19 cellular contexts compared by ENCODE assay signal in genomic region chr6:151320140-151320539, GRCh38.
DNase-seq lines count a peak whose midpoint lies in the region; ATAC-seq, FAIRE-seq and TF ChIP-seq lines count a peak whose summit lies in the region.
"Had no signal": no experiment of that assay in that cellular context is flagged by ENCODE, and none has a peak within 500 bp of the region (broad histone marks: within the 10 kb centered on the region; RNA-seq: fewer than 3 reads in every experiment).

No MANE protein-coding gene starts in this region.

- no peak for FAIRE-seq in HepG2 (lab: Jason Lieb, UNC)
- FAIRE-seq: A549, D721Med, GM12892, K562 had no signal

- WGBS in HepG2 (ENCODE audit: low lambda C conversion rate) = 75% methylated on average over 7 of the region's 7 CpGs
- WGBS in right lobe of liver (ENCODE audit: insufficient coverage, low coverage, low lambda C conversion rate, missing lambda C conversion rate) = 95% methylated on average over 7 of the region's 7 CpGs

- H3K4me1 ChIP-seq in HepG2 (ENCODE audit: insufficient read depth, low read length) (peaks cover 39% of the 10 kb centered on the region), right lobe of liver (peaks cover 0 to 13% (median 5%) of the 10 kb centered on the region in 4 donors), PC-9 (replicated peaks; ENCODE audit: insufficient read depth) (peaks cover 50% of the 10 kb centered on the region)

- no peak overlapping the region for H3K4me2 ChIP-seq in HepG2 (ENCODE audit: low read depth, low read length)
- no peak overlapping the region for H3K4me2 ChIP-seq in PC-9
- H3K4me2 ChIP-seq: A549, GM23338 had no signal

- peaks cover 74% of the 10 kb centered on the region for H3K4me1 Mint-ChIP-seq in mesothelial cell of epicardium

- no peak for ATAC-seq in HepG2
- ATAC-seq in right lobe of liver = no peak
- ATAC-seq: A549, GM23338, K562 had no signal

- TF ChIP-seq CTCF in HepG2 (CRISPR knock-in tag; IDR thresholded peaks at IDR 0.05) (no peak), right lobe of liver (IDR thresholded peaks at IDR 0.05) (no peak), mesothelial cell of epicardium (IDR thresholded peaks at IDR 0.05; ENCODE audit: unreplicated experiment) (no peak), GM13976 (IDR thresholded peaks at IDR 0.05; ENCODE audit: borderline replicate concordance, control extremely low read depth, extremely low read depth, insufficient read depth, missing control alignments) (no peak), PC-9 (conservative IDR thresholded peaks at IDR 0.05) (no peak)

- H3K9me2 ChIP-seq in PC-9 (ENCODE audit: insufficient read depth) = no peaks in the 10 kb centered on the region

- intact Hi-C loops in HepG2 (cut with micrococcal nuclease; ENCODE audit: unreplicated experiment) = loop anchor here (10.0 kb wide), 2 partner anchors 115 to 195 kb away; no protein-coding TSS in a partner anchor
- intact Hi-C loops in right lobe of liver (cut with DNase I) = loop anchor here in 1 of 2 donors (10.0 kb wide), 1 partner anchor 305 kb away; no protein-coding TSS in a partner anchor
- intact Hi-C loops in PC-9 (cut with micrococcal nuclease; ENCODE audit: unreplicated experiment) = loop anchor here (10.0 kb wide), 2 partner anchors 75 to 275 kb away; no protein-coding TSS in a partner anchor

- H3K9ac ChIP-seq in HepG2 (ENCODE audit: insufficient read depth, low read depth, low read length) = no peak overlapping the region

- in situ Hi-C loops in HepG2 (cut with HindIII; ENCODE audit: extremely low pct_ligation_motif_present, low pct_unique_long_range_greater_than_20kb) (no loop called here), GM13976 (cut with MboI; ENCODE audit: low sequenced_read_pairs, unreplicated experiment) (no loop called here)

- CTCF ChIA-PET in HepG2 (lab: Yijun Ruan, JAX; ENCODE audit: low intra/inter-chr PET ratio, low total read pairs) = interaction anchor here (1.4 kb wide), 1 partner anchor 306 kb away, joined by 3 read pairs; no protein-coding TSS in a partner anchor
- CTCF ChIA-PET in PC-9 (lab: Charles Lee) = no interaction called here

- H3K27ac Mint-ChIP-seq in mesothelial cell of epicardium = peak overlapping the region; percentile 81
- H3K27ac Mint-ChIP-seq: CD4-positive, alpha-beta T cell; GM23338 had no signal

- TF ChIP-seq EP300 in HepG2 (IDR thresholded peaks at IDR 0.05; ENCODE audit: low read depth in 2 of 2, low read length in 2 of 2) (no peak), HepG2 (CRISPR knock-in tag; IDR thresholded peaks at IDR 0.05; ENCODE audit: borderline replicate concordance) (no peak)

- H3K9me3 Mint-ChIP-seq in mesothelial cell of epicardium = peaks cover 6% of the 10 kb centered on the region

- H4K20me1 ChIP-seq in HepG2 (ENCODE audit: insufficient read depth, low read length) = no peaks in the 10 kb centered on the region
- H4K20me1 ChIP-seq in PC-9 (ENCODE audit: insufficient read depth) = no peaks in the 10 kb centered on the region

- H3K4me3 Mint-ChIP-seq in mesothelial cell of epicardium = no peak overlapping the region
- H3K4me3 Mint-ChIP-seq: CD4-positive, alpha-beta T cell; GM23338 had no signal

- no peaks in the 10 kb centered on the region for H3K36me3 ChIP-seq in HepG2 (replicated peaks in 1 of 2; ENCODE audit: control insufficient read depth in 1 of 2, insufficient read depth in 2 of 2, low read length in 2 of 2)
- H3K36me3 ChIP-seq in right lobe of liver = no peaks in the 10 kb centered on the region
- no peaks in the 10 kb centered on the region for H3K36me3 ChIP-seq in PC-9 (ENCODE audit: low read depth)

- H3K4me3 ChIP-seq in HepG2 (replicated peaks in 1 of 3; ENCODE audit: insufficient read depth in 1 of 3, low read depth in 2 of 3, low read length in 3 of 3) (no peak overlapping the region), right lobe of liver (no peak overlapping the region), PC-9 (no peak overlapping the region)
- H3K4me3 ChIP-seq: A549, GM23338, K562 had no signal

- POLR2A ChIA-PET in HepG2 (lab: Yijun Ruan, JAX) (no interaction called here), PC-9 (lab: Charles Lee; ENCODE audit: unreplicated experiment) (no interaction called here)

- TF ChIP-seq RAD21 in HepG2 (CRISPR knock-in tag; IDR thresholded peaks at IDR 0.05) = no peak

- BruUV-seq in HepG2 (replicated peaks; lab: Mats Ljungman, UMichigan) = no TSS peak
- BruUV-seq in PC-9 (replicated peaks; lab: Mats Ljungman, UMichigan) = no TSS peak

- H3K36me3 Mint-ChIP-seq in mesothelial cell of epicardium = peaks cover 46% of the 10 kb centered on the region

- H3F3A ChIP-seq in PC-9 (ENCODE audit: insufficient read depth, low read depth) = peaks cover 38% of the 10 kb centered on the region

- H2AFZ ChIP-seq in HepG2 (ENCODE audit: low read length) (no peak overlapping the region), PC-9 (no peak overlapping the region)
- H2AFZ ChIP-seq: GM23338 had no signal

- no peaks in the 10 kb centered on the region for H3K79me2 ChIP-seq in HepG2 (ENCODE audit: insufficient read depth, low read length)
- peaks cover 13% of the 10 kb centered on the region; the same call in 1 of the 2 replicates for H3K79me2 ChIP-seq in PC-9 (ENCODE audit: low read depth)

- no peaks in the 10 kb centered on the region for H3K27me3 Mint-ChIP-seq in mesothelial cell of epicardium (ENCODE audit: low read depth)

- DNase-seq in HepG2 (ENCODE audit: low spot score) = no peak
- no peak for DNase-seq in right lobe of liver
- DNase-seq in cerebellum (ENCODE audit: low spot score) = peak; percentile 45
- DNase-seq in mesothelial cell of epicardium (ENCODE audit: low spot score in 2 of 2, unreplicated experiment in 2 of 2) = no peak
- no peak for DNase-seq in GM13976 (ENCODE audit: low spot score)
- DNase-seq in T-helper 9 cell = no peak
- DNase-seq in PC-9 = no peak
- DNase-seq: AML-193; Caco-2; CD4-positive, alpha-beta T cell; GDM1; H7 had no signal

- H3K27ac ChIP-seq in HepG2 (ENCODE audit: extremely low read length, insufficient read depth, low read length) (no peak overlapping the region), right lobe of liver (no peak overlapping the region), PC-9 (no peak overlapping the region)
- H3K27ac ChIP-seq: 22Rv1, C4-2B had no signal

- H3K9me3 ChIP-seq in HepG2 (ENCODE audit: low read length) (no peaks in the 10 kb centered on the region), right lobe of liver (no peaks in the 10 kb centered on the region), PC-9 (ENCODE audit: insufficient read depth, low read depth) (no peaks in the 10 kb centered on the region)
- H3K9me3 ChIP-seq: A549, Caco-2 had no signal

- no peak for TF ChIP-seq POLR2A in HepG2 (IDR thresholded peaks at IDR 0.05; ENCODE audit: insufficient read depth in 1 of 2, low read depth in 2 of 2, low read length in 2 of 2)
- TF ChIP-seq POLR2A in right lobe of liver (IDR thresholded peaks at IDR 0.05) = no peak

- no peaks in the 10 kb centered on the region; a peak in 1 of 5 replicates for H3K27me3 ChIP-seq in HepG2 (ENCODE audit: control insufficient read depth in 1 of 2, insufficient read depth in 2 of 2, low read length in 2 of 2)
- H3K27me3 ChIP-seq in right lobe of liver = peaks cover 0 to 5% of the 10 kb centered on the region in 2 donors
- no peaks in the 10 kb centered on the region for H3K27me3 ChIP-seq in PC-9 (ENCODE audit: insufficient read depth, low read depth)

TF ChIP-seq in HepG2, 621 proteins besides CTCF, POLR2A, EP300 and RAD21:
- TF ChIP-seq ZNF709 (CRISPR knock-in tag; IDR thresholded peaks at IDR 0.05) (no peak), PHF5A (CRISPR knock-in tag; IDR thresholded peaks at IDR 0.05; ENCODE audit: low read depth, unreplicated experiment) (no peak), NCOA2 (CRISPR knock-in tag; IDR thresholded peaks at IDR 0.05) (no peak), ZNF121 (CRISPR knock-in tag; IDR thresholded peaks at IDR 0.05) (peak; percentile 66)
